Comparison of ENCODE assay signal across 22 cellular contexts in the genomic region with DNA sequence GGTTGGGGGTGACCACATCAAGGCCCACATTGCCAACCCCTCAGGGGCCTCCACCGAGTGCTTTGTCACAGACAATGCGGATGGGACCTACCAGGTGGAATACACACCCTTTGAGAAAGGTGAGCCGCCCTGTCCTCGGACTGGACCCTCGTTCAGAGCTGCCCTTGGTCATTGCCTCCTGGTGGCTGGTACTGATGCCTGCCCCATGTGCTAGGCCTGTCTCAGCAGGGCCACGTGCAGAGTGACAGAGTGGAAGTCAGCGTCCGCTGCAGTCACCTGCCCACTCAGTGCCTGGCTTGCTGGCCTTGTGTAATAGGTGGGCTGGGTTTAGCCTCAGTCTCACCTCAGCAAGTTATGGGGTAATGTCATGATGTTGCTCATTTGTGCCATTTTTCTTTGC.
DNase-seq lines count a peak whose midpoint lies in the region; ATAC-seq and TF ChIP-seq lines count a peak whose summit lies in the region.
"Had no signal": no experiment of that assay in that cellular context is flagged by ENCODE, and none has a peak within 500 bp of the region (broad histone marks: within the 10 kb centered on the region; RNA-seq: fewer than 3 reads in every experiment).

No MANE protein-coding gene starts in this region.

- no peak overlapping the region for H3K56ac ChIP-seq in mesendoderm (ENCODE audit: low read length)

- H3K36me3 Mint-ChIP-seq in GM23338 (ENCODE audit: low read depth) (peaks cover 88% of the 10 kb centered on the region), osteocyte (ENCODE audit: unreplicated experiment) (peaks cover 56% of the 10 kb centered on the region)
- H3K36me3 Mint-ChIP-seq in activated CD4-positive, alpha-beta T cell treated with anti-CD3 and anti-CD28 coated beads, Interleukin-2, amount 10 ng/mL, durations not matched to agents 7 days and 5 days (ENCODE audit: low read depth) = peaks cover 27% of the 10 kb centered on the region

- H2BK5ac ChIP-seq in mesendoderm (ENCODE audit: low read length) = no peak overlapping the region

- no peak overlapping the region for H2AFZ ChIP-seq in GM23338

- no peaks in the 10 kb centered on the region for H3F3A ChIP-seq in GM23338 (replicated peaks; ENCODE audit: low read depth)

- H3K18ac ChIP-seq in mesendoderm (ENCODE audit: low read length) = no peak overlapping the region

- H3K4me3 ChIP-seq in GM23338 (no peak overlapping the region), epithelial cell of esophagus (ENCODE audit: low read length) (no peak overlapping the region), mesendoderm (ENCODE audit: low read length) (no peak overlapping the region)

- H3K23ac ChIP-seq in mesendoderm (ENCODE audit: low read length) = no peak overlapping the region

- H3K79me2 ChIP-seq in GM23338 (replicated peaks; ENCODE audit: insufficient read depth) (no peaks in the 10 kb centered on the region; the same call in 1 of the 2 replicates), mesendoderm (ENCODE audit: control insufficient read depth, insufficient read depth, low read length) (no peaks in the 10 kb centered on the region)

- H3K4me1 ChIP-seq in GM23338 (ENCODE audit: insufficient read depth) (no peaks in the 10 kb centered on the region), mesendoderm (ENCODE audit: control insufficient read depth, low read depth, low read length) (no peaks in the 10 kb centered on the region)
- H3K4me1 ChIP-seq: BE2C had no signal

- CTCF ChIA-PET in activated CD4-positive, alpha-beta T cell treated with anti-CD3 and anti-CD28 coated beads, Interleukin-2, amount 10 ng/mL, durations not matched to agents 7 days and 5 days (lab: Charles Lee) = no interaction called here

- H3K36me3 ChIP-seq in GM23338 (ENCODE audit: insufficient read depth) (peaks cover 44% of the 10 kb centered on the region), mesendoderm (ENCODE audit: control insufficient read depth, insufficient read depth, low read length) (peaks cover 11% of the 10 kb centered on the region)
- H3K36me3 ChIP-seq: BE2C had no signal

- H3K4me3 Mint-ChIP-seq in GM23338 (no peak overlapping the region), osteocyte (ENCODE audit: unreplicated experiment) (no peak overlapping the region)
- no peak overlapping the region for H3K4me3 Mint-ChIP-seq in activated CD4-positive, alpha-beta T cell treated with anti-CD3 and anti-CD28 coated beads, Interleukin-2, amount 10 ng/mL, durations not matched to agents 7 days and 5 days
- H3K4me3 Mint-ChIP-seq: CD14-positive monocyte; CD8-positive, alpha-beta memory T cell had no signal

- WGBS in mesendoderm (ENCODE audit: extremely low coverage, insufficient coverage, low lambda C conversion rate) = no CpG with 5 or more reads among the region's 8 CpGs

- peaks cover 10% of the 10 kb centered on the region; the same call in 1 of the 2 replicates for H4K20me1 ChIP-seq in GM23338 (replicated peaks; ENCODE audit: insufficient read depth)

- peak; percentile 33 for DNase-seq in GM23338 (ENCODE audit: low spot score)
- DNase-seq in epithelial cell of esophagus (ENCODE audit: low read depth) = no peak
- DNase-seq in mesendoderm = peak; percentile 21
- no peak for DNase-seq in activated CD4-positive, alpha-beta T cell treated with anti-CD3 and anti-CD28 coated beads, Interleukin-2, amount 10 ng/mL, durations not matched to agents 7 days and 5 days
- no peak for DNase-seq in osteocyte (ENCODE audit: extremely low spot score, unreplicated experiment)
- DNase-seq in GOT3 (lab: John Stamatoyannopoulos, UW) = no peak
- no peak for DNase-seq in activated CD4-positive, CD25-positive, alpha-beta regulatory T cell treated with anti-CD3 and anti-CD28 coated beads, Interleukin-2, amount 50 U/mL, for 72 hours
- DNase-seq: BE2C; Calu3; CD8-positive, alpha-beta memory T cell; DND-41; HCEC 1CT; IMR-90; KG1; NCI-H1048; NCI-H1417 treated with DMSO at 0.1 percent for 48 hours; NCI-H1694 treated with DMSO at 0.1 percent for 48 hours; NCI-H2171 treated with DMSO at 0.1 percent for 48 hours; NCI-H524 treated with DMSO at 0.1 percent for 48 hours; NCI-H774 had no signal

- H4K8ac ChIP-seq in mesendoderm (ENCODE audit: low read depth, low read length) = no peak overlapping the region

- H3K9me3 Mint-ChIP-seq in GM23338 = no peaks in the 10 kb centered on the region
- no peaks in the 10 kb centered on the region for H3K9me3 Mint-ChIP-seq in activated CD4-positive, alpha-beta T cell treated with anti-CD3 and anti-CD28 coated beads, Interleukin-2, amount 10 ng/mL, durations not matched to agents 7 days and 5 days
- no peaks in the 10 kb centered on the region for H3K9me3 Mint-ChIP-seq in osteocyte (ENCODE audit: unreplicated experiment)
- H3K9me3 Mint-ChIP-seq: CD14-positive monocyte; CD8-positive, alpha-beta memory T cell had no signal

- no peak for ATAC-seq in GM23338

- no peak overlapping the region for H2BK15ac ChIP-seq in mesendoderm (replicated peaks; ENCODE audit: low read depth)

- H2BK120ac ChIP-seq in mesendoderm (ENCODE audit: low read depth, low read length) = no peak overlapping the region

- H3K9me2 ChIP-seq in GM23338 (ENCODE audit: insufficient read depth) = no peaks in the 10 kb centered on the region

- H3K27ac ChIP-seq in GM23338 (ENCODE audit: low read depth) (no peak overlapping the region), VCaP (peak overlapping the region; percentile 90; the same call in 1 of the 2 replicates), mesendoderm (ENCODE audit: low read depth, low read length) (no peak overlapping the region)

- no peak overlapping the region for H2AK5ac ChIP-seq in mesendoderm (ENCODE audit: low read length)

- POLR2A ChIA-PET in activated CD4-positive, alpha-beta T cell treated with anti-CD3 and anti-CD28 coated beads, Interleukin-2, amount 10 ng/mL, durations not matched to agents 7 days and 5 days (lab: Charles Lee) = no interaction called here

- H3K27ac Mint-ChIP-seq in GM23338 = no peak overlapping the region
- H3K27ac Mint-ChIP-seq in activated CD4-positive, alpha-beta T cell treated with anti-CD3 and anti-CD28 coated beads, Interleukin-2, amount 10 ng/mL, durations not matched to agents 7 days and 5 days = no peak overlapping the region
- H3K27ac Mint-ChIP-seq in osteocyte (ENCODE audit: unreplicated experiment) = no peak overlapping the region
- H3K27ac Mint-ChIP-seq: CD8-positive, alpha-beta memory T cell had no signal

- no peak overlapping the region for H3K4ac ChIP-seq in mesendoderm (ENCODE audit: low read depth, low read length)

- TF ChIP-seq CTCF in GM23338 (conservative IDR thresholded peaks at IDR 0.05; ENCODE audit: low read depth in 2 of 2) (no peak; a peak in 1 of 4 replicates), VCaP (conservative IDR thresholded peaks at IDR 0.05) (no peak), epithelial cell of esophagus (IDR thresholded peaks at IDR 0.05; ENCODE audit: insufficient read depth, low read depth, low read length, missing control alignments) (peak; percentile 5), osteocyte (IDR thresholded peaks at IDR 0.05) (no peak)

- H3K27me3 ChIP-seq in GM23338 (ENCODE audit: insufficient read depth) (no peaks in the 10 kb centered on the region), mesendoderm (ENCODE audit: insufficient read depth, low read length, poor library complexity) (no peaks in the 10 kb centered on the region)
- H3K27me3 ChIP-seq: BE2C had no signal

- H3K4me2 ChIP-seq in GM23338 (no peak overlapping the region), mesendoderm (ENCODE audit: low read length) (no peak overlapping the region)

- H4K5ac ChIP-seq in mesendoderm (ENCODE audit: low read length) = no peak overlapping the region

- no peak overlapping the region for H3K9ac ChIP-seq in mesendoderm (ENCODE audit: low read length)

- H3K27me3 Mint-ChIP-seq in GM23338 (ENCODE audit: insufficient read depth, low read depth, poor library complexity) (peaks cover 4% of the 10 kb centered on the region), osteocyte (ENCODE audit: unreplicated experiment) (no peaks in the 10 kb centered on the region)
- no peaks in the 10 kb centered on the region for H3K27me3 Mint-ChIP-seq in activated CD4-positive, alpha-beta T cell treated with anti-CD3 and anti-CD28 coated beads, Interleukin-2, amount 10 ng/mL, durations not matched to agents 7 days and 5 days

- H3K4me1 Mint-ChIP-seq in GM23338 (no peaks in the 10 kb centered on the region), osteocyte (ENCODE audit: unreplicated experiment) (no peaks in the 10 kb centered on the region)
- H3K4me1 Mint-ChIP-seq in activated CD4-positive, alpha-beta T cell treated with anti-CD3 and anti-CD28 coated beads, Interleukin-2, amount 10 ng/mL, durations not matched to agents 7 days and 5 days = peaks cover 12% of the 10 kb centered on the region

- no peaks in the 10 kb centered on the region for H3K79me1 ChIP-seq in mesendoderm (ENCODE audit: low read length)

TF ChIP-seq in GM23338, 12 proteins besides CTCF, POLR2A, EP300 and RAD21 (continues in another document):
- TF ChIP-seq JUNB (IDR thresholded peaks at IDR 0.05; ENCODE audit: unreplicated experiment) = no peak
- no peak for TF ChIP-seq POLR2AphosphoS5 (IDR thresholded peaks at IDR 0.05; ENCODE audit: low read depth)
- no peak for TF ChIP-seq EZH2 (IDR thresholded peaks at IDR 0.05; ENCODE audit: low read depth, unreplicated experiment)
- no peak for TF ChIP-seq ZNF114 (CRISPR knock-in tag; IDR thresholded peaks at IDR 0.05)
- TF ChIP-seq, protein P1, sequence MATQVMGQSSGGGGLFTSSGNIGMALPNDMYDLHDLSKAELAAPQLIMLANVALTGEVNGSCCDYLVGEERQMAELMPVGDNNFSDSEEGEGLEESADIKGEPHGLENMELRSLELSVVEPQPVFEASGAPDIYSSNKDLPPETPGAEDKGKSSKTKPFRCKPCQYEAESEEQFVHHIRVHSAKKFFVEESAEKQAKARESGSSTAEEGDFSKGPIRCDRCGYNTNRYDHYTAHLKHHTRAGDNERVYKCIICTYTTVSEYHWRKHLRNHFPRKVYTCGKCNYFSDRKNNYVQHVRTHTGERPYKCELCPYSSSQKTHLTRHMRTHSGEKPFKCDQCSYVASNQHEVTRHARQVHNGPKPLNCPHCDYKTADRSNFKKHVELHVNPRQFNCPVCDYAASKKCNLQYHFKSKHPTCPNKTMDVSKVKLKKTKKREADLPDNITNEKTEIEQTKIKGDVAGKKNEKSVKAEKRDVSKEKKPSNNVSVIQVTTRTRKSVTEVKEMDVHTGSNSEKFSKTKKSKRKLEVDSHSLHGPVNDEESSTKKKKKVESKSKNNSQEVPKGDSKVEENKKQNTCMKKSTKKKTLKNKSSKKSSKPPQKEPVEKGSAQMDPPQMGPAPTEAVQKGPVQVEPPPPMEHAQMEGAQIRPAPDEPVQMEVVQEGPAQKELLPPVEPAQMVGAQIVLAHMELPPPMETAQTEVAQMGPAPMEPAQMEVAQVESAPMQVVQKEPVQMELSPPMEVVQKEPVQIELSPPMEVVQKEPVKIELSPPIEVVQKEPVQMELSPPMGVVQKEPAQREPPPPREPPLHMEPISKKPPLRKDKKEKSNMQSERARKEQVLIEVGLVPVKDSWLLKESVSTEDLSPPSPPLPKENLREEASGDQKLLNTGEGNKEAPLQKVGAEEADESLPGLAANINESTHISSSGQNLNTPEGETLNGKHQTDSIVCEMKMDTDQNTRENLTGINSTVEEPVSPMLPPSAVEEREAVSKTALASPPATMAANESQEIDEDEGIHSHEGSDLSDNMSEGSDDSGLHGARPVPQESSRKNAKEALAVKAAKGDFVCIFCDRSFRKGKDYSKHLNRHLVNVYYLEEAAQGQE (IDR thresholded peaks at IDR 0.05; ENCODE audit: unreplicated experiment) = no peak

Comparison
In these comparisons a context has a peak if more than half of its experiments do, and no peak if none do; other contexts are left out.
1. DNase-seq: peak in GM23338 (single experiment) and mesendoderm (single experiment); none in epithelial cell of esophagus (single experiment), activated CD4-positive, alpha-beta T cell treated with anti-CD3 and anti-CD28 coated beads, Interleukin-2, amount 10 ng/mL, durations not matched to agents 7 days and 5 days (single experiment), osteocyte (single experiment), GOT3 (single experiment) and activated CD4-positive, CD25-positive, alpha-beta regulatory T cell treated with anti-CD3 and anti-CD28 coated beads, Interleukin-2, amount 50 U/mL, for 72 hours (single experiment).